ENCODE assay signal across 10 cellular contexts in the genomic region with DNA sequence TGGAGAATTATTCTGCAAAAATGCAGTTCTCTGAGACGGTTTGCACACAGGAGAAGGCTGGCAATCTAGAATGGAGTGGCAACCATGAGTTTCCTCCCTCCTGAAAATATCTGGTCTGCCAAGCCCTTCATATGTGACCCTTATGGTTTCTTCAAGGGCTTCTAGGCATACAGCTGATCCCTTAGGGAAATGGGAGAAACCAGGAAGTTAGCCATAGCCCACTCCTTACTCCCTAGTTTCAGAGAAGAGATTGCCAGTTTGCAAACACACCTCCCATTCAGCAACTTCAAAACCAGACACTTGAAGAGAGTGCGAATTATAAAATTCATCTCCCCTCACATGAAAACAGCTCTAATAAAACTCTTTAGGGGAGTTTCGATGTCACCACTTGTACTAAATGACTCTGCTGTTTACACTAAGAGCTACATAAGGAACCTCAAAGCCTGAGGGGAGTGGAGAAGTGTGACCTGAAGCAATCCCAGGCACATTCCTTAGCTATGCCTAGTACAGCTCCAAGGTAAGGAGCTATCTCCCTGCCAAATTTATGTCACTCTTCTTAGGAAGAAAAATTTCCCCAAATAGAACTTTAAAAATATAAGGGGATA. TPM values are rescaled to one million over a fixed set of nuclear protein-coding genes. Genes with fewer than 3 reads are reported as not detected.
A peak's percentile ranks its signal among the peaks of the same experiment; 100 is the strongest.
DNase-seq lines count a peak whose midpoint lies in the region; ATAC-seq and TF ChIP-seq lines count a peak whose summit lies in the region.
"Had no signal": no experiment of that assay in that cellular context is flagged by ENCODE, and none has a peak within 500 bp of the region (broad histone marks: within the 10 kb centered on the region; RNA-seq: fewer than 3 reads in every experiment).

No MANE protein-coding gene starts in this region.

- H3K4me1 ChIP-seq in ACC112 (ENCODE audit: control insufficient read depth, insufficient read depth, low read length, unreplicated experiment) (peaks cover 22% of the 10 kb centered on the region), mesendoderm (ENCODE audit: control insufficient read depth, low read depth, low read length) (no peaks in the 10 kb centered on the region)

- no peak overlapping the region for H2AK5ac ChIP-seq in mesendoderm (ENCODE audit: low read length)

- H3K79me2 ChIP-seq in ACC112 (ENCODE audit: control insufficient read depth, insufficient read depth, low read length, unreplicated experiment), result no peaks in the 10 kb centered on the region
- peaks cover 33% of the 10 kb centered on the region for H3K79me2 ChIP-seq in mesendoderm (ENCODE audit: control insufficient read depth, insufficient read depth, low read length)

- H3K56ac ChIP-seq in mesendoderm (ENCODE audit: low read length), result peak overlapping the region; percentile 4

- no peak overlapping the region for H3K4me2 ChIP-seq in mesendoderm (ENCODE audit: low read length)

- no peak overlapping the region for H3K27ac ChIP-seq in ACC112 (ENCODE audit: low read depth, low read length)
- peak overlapping the region in 1 of 2 donors; percentile 38 for H3K27ac ChIP-seq in coronary artery
- no peak overlapping the region for H3K27ac ChIP-seq in mesendoderm (ENCODE audit: low read depth, low read length)

- no peak overlapping the region for H2BK15ac ChIP-seq in mesendoderm (replicated peaks; ENCODE audit: low read depth)

- no peak overlapping the region for H3K23ac ChIP-seq in mesendoderm (ENCODE audit: low read length)

- no peaks in the 10 kb centered on the region for H3K9me3 Mint-ChIP-seq in stimulated activated naive CD8-positive, alpha-beta T cell treated with anti-CD3 and anti-CD28 coated beads, Interleukin-15, amount 100 ng/mL, for 72 hours
- H3K9me3 Mint-ChIP-seq: activated CD4-positive, alpha-beta T cell treated with anti-CD3 and anti-CD28 coated beads, Interleukin-2, amount 10 ng/mL, durations not matched to agents 7 days and 5 days had no signal

- peak overlapping the region; percentile 63 for H2AFZ ChIP-seq in ACC112 (ENCODE audit: low read length, unreplicated experiment)

- peak; percentile 35 for DNase-seq in NB4 (ENCODE audit: low read depth)
- no peak for DNase-seq in coronary artery (ENCODE audit: low spot score)
- DNase-seq in mesendoderm, result peak; percentile 94
- no peak for DNase-seq in NCI-H2029 treated with DMSO at 0.1 percent for 48 hours (lab: John Stamatoyannopoulos, UW)
- no peak for DNase-seq in dermis blood vessel endothelial cell
- no peak for DNase-seq in stimulated activated naive CD8-positive, alpha-beta T cell treated with anti-CD3 and anti-CD28 coated beads, Interleukin-15, amount 100 ng/mL, for 72 hours
- DNase-seq: activated CD4-positive, alpha-beta T cell treated with anti-CD3 and anti-CD28 coated beads, Interleukin-2, amount 10 ng/mL, durations not matched to agents 7 days and 5 days; retina had no signal

- WGBS in mesendoderm (ENCODE audit: extremely low coverage, insufficient coverage, low lambda C conversion rate), result no CpG with 5 or more reads among the region's 3 CpGs

- H3K27ac Mint-ChIP-seq in stimulated activated naive CD8-positive, alpha-beta T cell treated with anti-CD3 and anti-CD28 coated beads, Interleukin-15, amount 100 ng/mL, for 72 hours, result no peak overlapping the region
- H3K27ac Mint-ChIP-seq: activated CD4-positive, alpha-beta T cell treated with anti-CD3 and anti-CD28 coated beads, Interleukin-2, amount 10 ng/mL, durations not matched to agents 7 days and 5 days had no signal

- no peak overlapping the region for H3K9ac ChIP-seq in mesendoderm (ENCODE audit: low read length)

- no peak overlapping the region for H4K5ac ChIP-seq in mesendoderm (ENCODE audit: low read length)

- H4K8ac ChIP-seq in mesendoderm (ENCODE audit: low read depth, low read length), result no peak overlapping the region

- H3K4me3 Mint-ChIP-seq in stimulated activated naive CD8-positive, alpha-beta T cell treated with anti-CD3 and anti-CD28 coated beads, Interleukin-15, amount 100 ng/mL, for 72 hours, result no peak overlapping the region
- H3K4me3 Mint-ChIP-seq: activated CD4-positive, alpha-beta T cell treated with anti-CD3 and anti-CD28 coated beads, Interleukin-2, amount 10 ng/mL, durations not matched to agents 7 days and 5 days had no signal

- no peak for ATAC-seq in GM21381 (IDR thresholded peaks at IDR 0.05; ENCODE audit: unreplicated experiment)
- ATAC-seq in stimulated activated naive CD8-positive, alpha-beta T cell treated with anti-CD3 and anti-CD28 coated beads, Interleukin-15, amount 100 ng/mL, for 72 hours, result no peak

- peaks cover 10% of the 10 kb centered on the region for H3K27me3 Mint-ChIP-seq in stimulated activated naive CD8-positive, alpha-beta T cell treated with anti-CD3 and anti-CD28 coated beads, Interleukin-15, amount 100 ng/mL, for 72 hours

- H3K27me3 ChIP-seq in ACC112 (ENCODE audit: insufficient read depth, low read length) (no peaks in the 10 kb centered on the region), mesendoderm (ENCODE audit: insufficient read depth, low read length, poor library complexity) (no peaks in the 10 kb centered on the region)

- peak overlapping the region; percentile 8 for H3K18ac ChIP-seq in mesendoderm (ENCODE audit: low read length)

- H3K4ac ChIP-seq in mesendoderm (ENCODE audit: low read depth, low read length), result no peak overlapping the region

- peaks cover 9% of the 10 kb centered on the region for H3K79me1 ChIP-seq in mesendoderm (ENCODE audit: low read length)

- H3K4me3 ChIP-seq in ACC112 (ENCODE audit: low read depth, low read length), result no peak overlapping the region
- no peak overlapping the region for H3K4me3 ChIP-seq in NB4 (ENCODE audit: low read depth, low read length)
- H3K4me3 ChIP-seq in coronary artery, result peak overlapping the region; percentile 1
- no peak overlapping the region for H3K4me3 ChIP-seq in mesendoderm (ENCODE audit: low read length)

- H3K36me3 ChIP-seq in ACC112 (ENCODE audit: insufficient read depth, low read length) (no peaks in the 10 kb centered on the region), mesendoderm (ENCODE audit: control insufficient read depth, insufficient read depth, low read length) (no peaks in the 10 kb centered on the region)

- H3K4me1 Mint-ChIP-seq in stimulated activated naive CD8-positive, alpha-beta T cell treated with anti-CD3 and anti-CD28 coated beads, Interleukin-15, amount 100 ng/mL, for 72 hours, result no peaks in the 10 kb centered on the region
- H3K4me1 Mint-ChIP-seq: activated CD4-positive, alpha-beta T cell treated with anti-CD3 and anti-CD28 coated beads, Interleukin-2, amount 10 ng/mL, durations not matched to agents 7 days and 5 days had no signal

- H2BK5ac ChIP-seq in mesendoderm (ENCODE audit: low read length), result no peak overlapping the region

- TF ChIP-seq POLR2A in NB4 (IDR thresholded peaks at IDR 0.05; ENCODE audit: extremely low read depth, insufficient read length), result no peak

- TF ChIP-seq CTCF in NB4 (IDR thresholded peaks at IDR 0.05; ENCODE audit: low read depth, low read length), result no peak
- TF ChIP-seq CTCF in coronary artery (IDR thresholded peaks at IDR 0.05), result no peak

- H2BK120ac ChIP-seq in mesendoderm (ENCODE audit: low read depth, low read length), result no peak overlapping the region

RNA-seq across cellular contexts. Expression of gene LGR4, which starts 8.3 kb away (rescaled TPM):
- polyA plus RNA-seq in mesendoderm (2013, experiment 1 of 2), result 13.6 TPM
- 15.2 TPM for polyA plus RNA-seq in mesendoderm (2013, experiment 2 of 2)
- 1.9 and 3.6 TPM in 2 replicates for total RNA-seq in dermis blood vessel endothelial cell

RNA-seq across cellular contexts. Expression of gene LIN7C, which starts 42.3 kb away (rescaled TPM):
- polyA plus RNA-seq in mesendoderm (2013, experiment 1 of 2), result 25.1 TPM
- polyA plus RNA-seq in mesendoderm (2013, experiment 2 of 2), result 23.9 TPM
- total RNA-seq in dermis blood vessel endothelial cell, result 38.9 and 44.4 TPM in 2 replicates

Comparison
In these comparisons a context has a peak if more than half of its experiments do, and no peak if none do; other contexts are left out.
1. DNase-seq: peak in NB4 (single experiment) and mesendoderm (single experiment); none in coronary artery (single experiment), NCI-H2029 treated with DMSO at 0.1 percent for 48 hours (single experiment), dermis blood vessel endothelial cell (single experiment) and stimulated activated naive CD8-positive, alpha-beta T cell treated with anti-CD3 and anti-CD28 coated beads, Interleukin-15, amount 100 ng/mL, for 72 hours (0 of 2).